In genomic region chr10:93757766-93758509, GRCh38 we compare ENCODE assay signal across 12 cellular contexts. TPM values are rescaled to one million over a fixed set of nuclear protein-coding genes. Genes with fewer than 3 reads are reported as not detected.
DNase-seq lines count a peak whose midpoint lies in the region; ATAC-seq, FAIRE-seq and TF ChIP-seq lines count a peak whose summit lies in the region.
"Had no signal": no experiment of that assay in that cellular context is flagged by ENCODE, and none has a peak within 500 bp of the region (broad histone marks: within the 10 kb centered on the region; RNA-seq: fewer than 3 reads in every experiment).

LGI1 (plus strand) TSS chr10:93757936; CDS start chr10:93758145, 209 bp downstream.

- H3K4me2 ChIP-seq in keratinocyte (ENCODE audit: control insufficient read depth, extremely low read depth, insufficient read depth, low read depth, low read length) = peak within 1 kb of the TSS; percentile 7

- dilution Hi-C loops in keratinocyte (cut with MboI; ENCODE audit: extremely low pct_ligation_motif_present, low sequenced_read_pairs) = no loop called here

- peak; percentile 96 for DNase-seq in cerebellar cortex (ENCODE audit: low spot score)
- DNase-seq in keratinocyte (ENCODE audit: low read depth, low spot score) = no peak
- DNase-seq in sciatic nerve (ENCODE audit: low spot score) = no peak
- DNase-seq in NCI-H510A (lab: John Stamatoyannopoulos, UW) = no peak
- DNase-seq in Peyer's patch = no peak
- DNase-seq: activated T-cell treated with anti-CD3 and anti-CD28 coated beads, Interleukin-2, amount 50 U/mL, for 4 hours; COR-L47; kidney had no signal

- H2AFZ ChIP-seq in keratinocyte (ENCODE audit: control insufficient read depth, low read length) = no peak within 1 kb of the TSS

- FAIRE-seq in keratinocyte (lab: Jason Lieb, UNC) = no peak
- FAIRE-seq: kidney had no signal

- ATAC-seq in sciatic nerve = peak; percentile 66
- ATAC-seq in GM18861 (IDR thresholded peaks at IDR 0.05; ENCODE audit: unreplicated experiment) = no peak
- ATAC-seq in GM18909 (IDR thresholded peaks at IDR 0.05; ENCODE audit: poor library complexity, unreplicated experiment) = no peak
- ATAC-seq: activated T-cell treated with anti-CD3 and anti-CD28 coated beads, Interleukin-2, amount 50 U/mL, for 4 hours had no signal

- no peaks in the 10 kb centered on the region for H4K20me1 ChIP-seq in keratinocyte (ENCODE audit: control insufficient read depth, extremely low read depth, insufficient read depth, low read length)

- H3K4me1 ChIP-seq in HUES48 (ENCODE audit: control insufficient read depth, insufficient read depth, low read length) (peaks cover 55% of the 10 kb centered on the region), keratinocyte (ENCODE audit: control insufficient read depth, extremely low read depth, insufficient read depth, low read length) (no peaks in the 10 kb centered on the region), Peyer's patch (no peaks in the 10 kb centered on the region)

- peaks cover 35% of the 10 kb centered on the region for H3K27me3 ChIP-seq in HUES48 (ENCODE audit: control insufficient read depth, insufficient read depth, low read length)
- peaks cover 37% of the 10 kb centered on the region for H3K27me3 ChIP-seq in keratinocyte (ENCODE audit: control insufficient read depth, extremely low read depth, insufficient read depth, low read length)
- no peaks in the 10 kb centered on the region for H3K27me3 ChIP-seq in Peyer's patch

- TF ChIP-seq POLR2A in Peyer's patch (IDR thresholded peaks at IDR 0.05) = no peak

- peak within 1 kb of the TSS; percentile 68 for H3K27ac ChIP-seq in HUES48 (ENCODE audit: low read depth, low read length)
- H3K27ac ChIP-seq in keratinocyte (ENCODE audit: control insufficient read depth, insufficient read depth, low read length) = no peak within 1 kb of the TSS
- peak within 1 kb of the TSS in 1 of 4 donors; percentile 19 for H3K27ac ChIP-seq in Peyer's patch

- intact Hi-C loops in sciatic nerve (cut with DNase I) = no loop called here

- H3K9me3 ChIP-seq in HUES48 (ENCODE audit: control insufficient read depth, insufficient read depth, low read length) (no peaks in the 10 kb centered on the region), keratinocyte (ENCODE audit: control insufficient read depth, low read depth, low read length) (no peaks in the 10 kb centered on the region), Peyer's patch (no peaks in the 10 kb centered on the region)

- H3K4me3 ChIP-seq in HUES48 (ENCODE audit: low read depth, low read length) (peak within 1 kb of the TSS; percentile 27), keratinocyte (ENCODE audit: control insufficient read depth in 2 of 3, extremely low read depth in 1 of 3, insufficient read depth in 2 of 3, low read depth in 1 of 3, low read length in 3 of 3) (no peak within 1 kb of the TSS), Peyer's patch (peak within 1 kb of the TSS in 2 of 4 donors; percentile 9 to 10)

- no peaks in the 10 kb centered on the region for H3K9me1 ChIP-seq in keratinocyte (ENCODE audit: control insufficient read depth, extremely low read depth, insufficient read depth, low read length)

- H3K79me2 ChIP-seq in keratinocyte (ENCODE audit: control insufficient read depth, insufficient read depth, low read length) = no peaks in the 10 kb centered on the region

- H3K9ac ChIP-seq in HUES48 (ENCODE audit: low read depth, low read length) (no peak within 1 kb of the TSS), keratinocyte (ENCODE audit: control insufficient read depth, extremely low read depth, insufficient read depth, low read length) (no peak within 1 kb of the TSS)

- no peaks in the 10 kb centered on the region for H3K36me3 ChIP-seq in HUES48 (ENCODE audit: control insufficient read depth, insufficient read depth, low read length)
- no peaks in the 10 kb centered on the region for H3K36me3 ChIP-seq in keratinocyte (ENCODE audit: control insufficient read depth in 2 of 2, extremely low read depth in 1 of 2, insufficient read depth in 2 of 2, low read length in 2 of 2)
- no peaks in the 10 kb centered on the region for H3K36me3 ChIP-seq in Peyer's patch

- TF ChIP-seq CTCF in keratinocyte (optimal IDR thresholded peaks at IDR 0.05 in 1 of 3, IDR thresholded peaks at IDR 0.05 in 1 of 3, conservative IDR thresholded peaks at IDR 0.05 in 1 of 3; ENCODE audit: extremely low read depth in 1 of 3, insufficient read depth in 2 of 3, low read length in 3 of 3) (no peak), Peyer's patch (IDR thresholded peaks at IDR 0.05) (no peak)

RNA-seq across cellular contexts. Expression of gene LGI1, which starts in this region (rescaled TPM):
- not detected in 3 replicates for polyA plus RNA-seq in keratinocyte
- polyA plus RNA-seq in keratinocyte (2011; ENCODE audit: low read depth) = not detected
- polyA plus RNA-seq in keratinocyte (2011; cell fraction: cytosol; rRNA removed) = not detected in 2 replicates
- polyA plus RNA-seq in keratinocyte (2011; cell fraction: nucleus; rRNA removed) = not detected in 2 replicates
- polyA plus RNA-seq in keratinocyte (2012; ENCODE audit: low replicate concordance) = not detected in 2 replicates
- polyA minus RNA-seq in keratinocyte = not detected in 3 replicates
- not detected for polyA minus RNA-seq in keratinocyte (2011; cell fraction: cytosol; rRNA and poly(A)+ RNA removed)
- not detected in 2 replicates for polyA minus RNA-seq in keratinocyte (2011; cell fraction: nucleus; rRNA and poly(A)+ RNA removed)
- total RNA-seq in sciatic nerve = 19.8 TPM
- 1 to 10 TPM in 2 of 4 donors, not detected in 2; 1.1 to 1.9 TPM for total RNA-seq in Peyer's patch
- total RNA-seq: activated T-cell treated with anti-CD3 and anti-CD28 coated beads, Interleukin-2, amount 50 U/mL, for 4 hours; kidney; M059J had no signal
